16 cellular contexts compared by ENCODE assay signal in genomic region chr2:215772634-215773563, GRCh38.
A peak's percentile ranks its signal among the peaks of the same experiment; 100 is the strongest.
DNase-seq lines count a peak whose midpoint lies in the region; ATAC-seq and TF ChIP-seq lines count a peak whose summit lies in the region.
"Had no signal": no experiment of that assay in that cellular context is flagged by ENCODE, and none has a peak within 500 bp of the region (broad histone marks: within the 10 kb centered on the region; RNA-seq: fewer than 3 reads in every experiment).

No MANE protein-coding gene starts in this region.

- no peak overlapping the region for H3K4me3 ChIP-seq in Caco-2 (ENCODE audit: low read depth, low read length)
- H3K4me3 ChIP-seq in SJSA1 = no peak overlapping the region
- H3K4me3 ChIP-seq in fibroblast of the aortic adventitia (ENCODE audit: low read depth, low read length) = peak overlapping the region; percentile 16

- H3K9me3 Mint-ChIP-seq in Caco-2 (ENCODE audit: unreplicated experiment) = peaks cover 34% of the 10 kb centered on the region
- H3K9me3 Mint-ChIP-seq: activated naive CD8-positive, alpha-beta T cell treated with anti-CD3 and anti-CD28 coated beads, Interleukin-2, amount 10 ng/mL, durations not matched to agents 7 days and 5 days had no signal

- H3K27me3 ChIP-seq in Caco-2 (replicated peaks; ENCODE audit: control insufficient read depth, insufficient read depth, low read length) (no peaks in the 10 kb centered on the region), SJSA1 (replicated peaks) (no peaks in the 10 kb centered on the region)

- BruUV-seq in Caco-2 (replicated peaks; lab: Mats Ljungman, UMichigan) = TSS peak; percentile 79

- no peaks in the 10 kb centered on the region for H3K27me3 Mint-ChIP-seq in Caco-2 (ENCODE audit: insufficient read depth, unreplicated experiment)
- H3K27me3 Mint-ChIP-seq: CD4-positive, CD25-positive, alpha-beta regulatory T cell had no signal

- peaks cover 32% of the 10 kb centered on the region for H3K4me1 Mint-ChIP-seq in Caco-2 (ENCODE audit: low read depth, unreplicated experiment)
- H3K4me1 Mint-ChIP-seq: activated naive CD8-positive, alpha-beta T cell treated with anti-CD3 and anti-CD28 coated beads, Interleukin-2, amount 10 ng/mL, durations not matched to agents 7 days and 5 days; CD4-positive, CD25-positive, alpha-beta regulatory T cell had no signal

- TF ChIP-seq CTCF in Caco-2 (IDR thresholded peaks at IDR 0.05; ENCODE audit: insufficient read depth in 1 of 2, low read depth in 1 of 2, low read length in 1 of 2, severe bottlenecking in 1 of 2, unreplicated experiment in 1 of 2) = no peak
- TF ChIP-seq CTCF in fibroblast of the aortic adventitia (IDR thresholded peaks at IDR 0.05; ENCODE audit: insufficient read depth, low read length) = no peak

- no peaks in the 10 kb centered on the region for H3K36me3 Mint-ChIP-seq in Caco-2 (ENCODE audit: insufficient read depth, unreplicated experiment)
- H3K36me3 Mint-ChIP-seq: activated naive CD8-positive, alpha-beta T cell treated with anti-CD3 and anti-CD28 coated beads, Interleukin-2, amount 10 ng/mL, durations not matched to agents 7 days and 5 days; CD4-positive, CD25-positive, alpha-beta regulatory T cell had no signal

- DNase-seq in Caco-2 (no peak), SJSA1 (ENCODE audit: low read depth in 1 of 2, low spot score in 2 of 2) (no peak), fibroblast of the aortic adventitia (ENCODE audit: low read depth) (peak; percentile 53), sciatic nerve (ENCODE audit: low spot score) (no peak), C1 segment of cervical spinal cord (lab: John Stamatoyannopoulos, UW) (no peak), DMS153 treated with DMSO at 0.1 percent for 48 hours (lab: John Stamatoyannopoulos, UW; ENCODE audit: unreplicated experiment) (no peak)
- DNase-seq: activated CD8-positive, alpha-beta memory T cell treated with anti-CD3 and anti-CD28 coated beads, Interleukin-2, amount 50 U/mL, for 48 hours; activated naive CD8-positive, alpha-beta T cell treated with anti-CD3 and anti-CD28 coated beads, Interleukin-2, amount 10 ng/mL, durations not matched to agents 7 days and 5 days; CD4-positive, CD25-positive, alpha-beta regulatory T cell; cortex of kidney; GDM1; NCI-H1436 treated with DMSO at 0.1 percent for 48 hours; SW 1271; trophoblast cell had no signal

- POLR2A ChIA-PET in Caco-2 (lab: Charles Lee) = no interaction called here

- H3K9me3 ChIP-seq in Caco-2 (peaks cover 7% of the 10 kb centered on the region; the same call in 1 of the 2 replicates), SJSA1 (replicated peaks) (no peaks in the 10 kb centered on the region)

- H3K27ac Mint-ChIP-seq in Caco-2 (ENCODE audit: unreplicated experiment) = peak overlapping the region; percentile 56
- H3K27ac Mint-ChIP-seq: activated naive CD8-positive, alpha-beta T cell treated with anti-CD3 and anti-CD28 coated beads, Interleukin-2, amount 10 ng/mL, durations not matched to agents 7 days and 5 days; CD4-positive, CD25-positive, alpha-beta regulatory T cell had no signal

- intact Hi-C loops in Caco-2 (cut with micrococcal nuclease; ENCODE audit: unreplicated experiment) (loop anchor here (1.0 to 5.0 kb wide), 6 partner anchors 21 to 156 kb away; no protein-coding TSS in a partner anchor), sciatic nerve (cut with DNase I) (no loop called here)

- peak overlapping the region; percentile 24 for H3K27ac ChIP-seq in SJSA1

- CTCF ChIA-PET in Caco-2 (lab: Charles Lee) = interaction anchor here (0.6 kb wide), 1 partner anchor 333 kb away, joined by 4 read pairs; no protein-coding TSS in a partner anchor

- no peak overlapping the region for H3K4me3 Mint-ChIP-seq in Caco-2 (ENCODE audit: unreplicated experiment)
- H3K4me3 Mint-ChIP-seq: activated naive CD8-positive, alpha-beta T cell treated with anti-CD3 and anti-CD28 coated beads, Interleukin-2, amount 10 ng/mL, durations not matched to agents 7 days and 5 days; CD4-positive, CD25-positive, alpha-beta regulatory T cell had no signal

- H3K4me1 ChIP-seq in Caco-2 (peaks cover 35% of the 10 kb centered on the region), SJSA1 (replicated peaks) (peaks cover 29% of the 10 kb centered on the region)

- ATAC-seq in sciatic nerve (peak; percentile 40), HG03442 (IDR thresholded peaks at IDR 0.05; ENCODE audit: unreplicated experiment) (no peak)
- ATAC-seq: activated CD4-positive, CD25-positive, alpha-beta regulatory T cell treated with anti-CD3 and anti-CD28 coated beads, Interleukin-2, amount 50 U/mL, for 24 hours had no signal

- H3K36me3 ChIP-seq in Caco-2 (ENCODE audit: control insufficient read depth, insufficient read depth, low read length) (no peaks in the 10 kb centered on the region), SJSA1 (no peaks in the 10 kb centered on the region)
